3 cellular contexts compared by ENCODE assay signal in the genomic region with DNA sequence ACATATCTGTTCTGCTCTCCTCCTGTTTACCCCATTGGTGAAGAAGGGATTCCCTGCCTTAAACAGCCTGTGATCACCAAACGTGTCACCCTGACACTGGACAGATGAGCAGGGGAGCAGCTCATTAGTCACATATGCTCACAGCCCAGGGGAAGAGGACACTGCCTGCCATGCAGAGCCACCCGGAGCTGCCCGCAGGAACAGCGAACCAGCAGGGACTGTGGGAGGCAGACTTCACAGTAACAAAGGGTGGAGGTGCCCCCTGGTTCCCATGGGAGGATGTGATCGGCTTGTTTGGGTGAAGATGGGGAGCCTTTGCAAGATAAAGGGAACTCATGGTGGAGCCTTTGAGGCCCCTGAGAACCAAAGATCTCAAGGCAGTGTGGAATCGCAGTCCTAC.
TF ChIP-seq lines count a peak whose summit lies in the region.

No MANE protein-coding gene starts in this region.

TF ChIP-seq in SK-N-SH, 30 proteins besides CTCF, POLR2A, EP300 and RAD21:
- TF ChIP-seq RCOR1 (IDR thresholded peaks at IDR 0.05; ENCODE audit: low read length) (no peak), JUND (IDR thresholded peaks at IDR 0.05) (no peak)

TF ChIP-seq in SK-N-SH treated with all-trans-retinoic acid at 6 μM for 48 hours, 23 proteins besides CTCF, POLR2A, EP300 and RAD21:
- TF ChIP-seq TCF4 (CRISPR knock-in tag; IDR thresholded peaks at IDR 0.05; ENCODE audit: borderline replicate concordance) (no peak), ZNF8 (CRISPR knock-in tag; IDR thresholded peaks at IDR 0.05) (no peak), ZNF70 (CRISPR knock-in tag; IDR thresholded peaks at IDR 0.05) (no peak), ZC3H10 (CRISPR knock-in tag; IDR thresholded peaks at IDR 0.05) (no peak), ESRRG (CRISPR knock-in tag; IDR thresholded peaks at IDR 0.05) (no peak), ZFP3 (CRISPR knock-in tag; IDR thresholded peaks at IDR 0.05) (no peak), ISL1 (CRISPR knock-in tag; IDR thresholded peaks at IDR 0.05) (no peak), PPARA (CRISPR knock-in tag; IDR thresholded peaks at IDR 0.05; ENCODE audit: borderline replicate concordance) (no peak), GLIS3 (CRISPR knock-in tag; IDR thresholded peaks at IDR 0.05) (no peak), TOX (CRISPR knock-in tag; IDR thresholded peaks at IDR 0.05; ENCODE audit: borderline replicate concordance) (no peak), ZNF565 (CRISPR knock-in tag; conservative IDR thresholded peaks at IDR 0.05; ENCODE audit: low read depth) (no peak), OSR1 (CRISPR knock-in tag; IDR thresholded peaks at IDR 0.05) (no peak), SNAI2 (CRISPR knock-in tag; IDR thresholded peaks at IDR 0.05) (no peak)
- TF ChIP-seq, protein P1, sequence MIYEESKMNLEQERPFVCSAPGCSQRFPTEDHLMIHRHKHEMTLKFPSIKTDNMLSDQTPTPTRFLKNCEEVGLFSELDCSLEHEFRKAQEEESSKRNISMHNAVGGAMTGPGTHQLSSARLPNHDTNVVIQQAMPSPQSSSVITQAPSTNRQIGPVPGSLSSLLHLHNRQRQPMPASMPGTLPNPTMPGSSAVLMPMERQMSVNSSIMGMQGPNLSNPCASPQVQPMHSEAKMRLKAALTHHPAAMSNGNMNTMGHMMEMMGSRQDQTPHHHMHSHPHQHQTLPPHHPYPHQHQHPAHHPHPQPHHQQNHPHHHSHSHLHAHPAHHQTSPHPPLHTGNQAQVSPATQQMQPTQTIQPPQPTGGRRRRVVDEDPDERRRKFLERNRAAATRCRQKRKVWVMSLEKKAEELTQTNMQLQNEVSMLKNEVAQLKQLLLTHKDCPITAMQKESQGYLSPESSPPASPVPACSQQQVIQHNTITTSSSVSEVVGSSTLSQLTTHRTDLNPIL (CRISPR knock-in tag; IDR thresholded peaks at IDR 0.05; ENCODE audit: low read depth), result no peak
- TF ChIP-seq, protein P2, sequence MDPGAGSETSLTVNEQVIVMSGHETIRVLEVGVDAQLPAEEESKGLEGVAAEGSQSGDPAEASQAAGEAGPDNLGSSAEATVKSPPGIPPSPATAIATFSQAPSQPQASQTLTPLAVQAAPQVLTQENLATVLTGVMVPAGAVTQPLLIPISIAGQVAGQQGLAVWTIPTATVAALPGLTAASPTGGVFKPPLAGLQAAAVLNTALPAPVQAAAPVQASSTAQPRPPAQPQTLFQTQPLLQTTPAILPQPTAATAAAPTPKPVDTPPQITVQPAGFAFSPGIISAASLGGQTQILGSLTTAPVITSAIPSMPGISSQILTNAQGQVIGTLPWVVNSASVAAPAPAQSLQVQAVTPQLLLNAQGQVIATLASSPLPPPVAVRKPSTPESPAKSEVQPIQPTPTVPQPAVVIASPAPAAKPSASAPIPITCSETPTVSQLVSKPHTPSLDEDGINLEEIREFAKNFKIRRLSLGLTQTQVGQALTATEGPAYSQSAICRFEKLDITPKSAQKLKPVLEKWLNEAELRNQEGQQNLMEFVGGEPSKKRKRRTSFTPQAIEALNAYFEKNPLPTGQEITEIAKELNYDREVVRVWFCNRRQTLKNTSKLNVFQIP (CRISPR knock-in tag; IDR thresholded peaks at IDR 0.05; ENCODE audit: borderline replicate concordance, low read depth), result no peak
- TF ChIP-seq, protein P3, sequence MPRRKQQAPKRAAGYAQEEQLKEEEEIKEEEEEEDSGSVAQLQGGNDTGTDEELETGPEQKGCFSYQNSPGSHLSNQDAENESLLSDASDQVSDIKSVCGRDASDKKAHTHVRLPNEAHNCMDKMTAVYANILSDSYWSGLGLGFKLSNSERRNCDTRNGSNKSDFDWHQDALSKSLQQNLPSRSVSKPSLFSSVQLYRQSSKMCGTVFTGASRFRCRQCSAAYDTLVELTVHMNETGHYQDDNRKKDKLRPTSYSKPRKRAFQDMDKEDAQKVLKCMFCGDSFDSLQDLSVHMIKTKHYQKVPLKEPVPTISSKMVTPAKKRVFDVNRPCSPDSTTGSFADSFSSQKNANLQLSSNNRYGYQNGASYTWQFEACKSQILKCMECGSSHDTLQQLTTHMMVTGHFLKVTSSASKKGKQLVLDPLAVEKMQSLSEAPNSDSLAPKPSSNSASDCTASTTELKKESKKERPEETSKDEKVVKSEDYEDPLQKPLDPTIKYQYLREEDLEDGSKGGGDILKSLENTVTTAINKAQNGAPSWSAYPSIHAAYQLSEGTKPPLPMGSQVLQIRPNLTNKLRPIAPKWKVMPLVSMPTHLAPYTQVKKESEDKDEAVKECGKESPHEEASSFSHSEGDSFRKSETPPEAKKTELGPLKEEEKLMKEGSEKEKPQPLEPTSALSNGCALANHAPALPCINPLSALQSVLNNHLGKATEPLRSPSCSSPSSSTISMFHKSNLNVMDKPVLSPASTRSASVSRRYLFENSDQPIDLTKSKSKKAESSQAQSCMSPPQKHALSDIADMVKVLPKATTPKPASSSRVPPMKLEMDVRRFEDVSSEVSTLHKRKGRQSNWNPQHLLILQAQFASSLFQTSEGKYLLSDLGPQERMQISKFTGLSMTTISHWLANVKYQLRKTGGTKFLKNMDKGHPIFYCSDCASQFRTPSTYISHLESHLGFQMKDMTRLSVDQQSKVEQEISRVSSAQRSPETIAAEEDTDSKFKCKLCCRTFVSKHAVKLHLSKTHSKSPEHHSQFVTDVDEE (CRISPR knock-in tag; IDR thresholded peaks at IDR 0.05), result no peak
- TF ChIP-seq, protein P4, sequence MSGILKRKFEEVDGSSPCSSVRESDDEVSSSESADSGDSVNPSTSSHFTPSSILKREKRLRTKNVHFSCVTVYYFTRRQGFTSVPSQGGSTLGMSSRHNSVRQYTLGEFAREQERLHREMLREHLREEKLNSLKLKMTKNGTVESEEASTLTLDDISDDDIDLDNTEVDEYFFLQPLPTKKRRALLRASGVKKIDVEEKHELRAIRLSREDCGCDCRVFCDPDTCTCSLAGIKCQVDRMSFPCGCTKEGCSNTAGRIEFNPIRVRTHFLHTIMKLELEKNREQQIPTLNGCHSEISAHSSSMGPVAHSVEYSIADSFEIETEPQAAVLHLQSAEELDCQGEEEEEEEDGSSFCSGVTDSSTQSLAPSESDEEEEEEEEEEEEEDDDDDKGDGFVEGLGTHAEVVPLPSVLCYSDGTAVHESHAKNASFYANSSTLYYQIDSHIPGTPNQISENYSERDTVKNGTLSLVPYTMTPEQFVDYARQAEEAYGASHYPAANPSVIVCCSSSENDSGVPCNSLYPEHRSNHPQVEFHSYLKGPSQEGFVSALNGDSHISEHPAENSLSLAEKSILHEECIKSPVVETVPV (CRISPR knock-in tag; IDR thresholded peaks at IDR 0.05), result no peak
- TF ChIP-seq, protein P5, sequence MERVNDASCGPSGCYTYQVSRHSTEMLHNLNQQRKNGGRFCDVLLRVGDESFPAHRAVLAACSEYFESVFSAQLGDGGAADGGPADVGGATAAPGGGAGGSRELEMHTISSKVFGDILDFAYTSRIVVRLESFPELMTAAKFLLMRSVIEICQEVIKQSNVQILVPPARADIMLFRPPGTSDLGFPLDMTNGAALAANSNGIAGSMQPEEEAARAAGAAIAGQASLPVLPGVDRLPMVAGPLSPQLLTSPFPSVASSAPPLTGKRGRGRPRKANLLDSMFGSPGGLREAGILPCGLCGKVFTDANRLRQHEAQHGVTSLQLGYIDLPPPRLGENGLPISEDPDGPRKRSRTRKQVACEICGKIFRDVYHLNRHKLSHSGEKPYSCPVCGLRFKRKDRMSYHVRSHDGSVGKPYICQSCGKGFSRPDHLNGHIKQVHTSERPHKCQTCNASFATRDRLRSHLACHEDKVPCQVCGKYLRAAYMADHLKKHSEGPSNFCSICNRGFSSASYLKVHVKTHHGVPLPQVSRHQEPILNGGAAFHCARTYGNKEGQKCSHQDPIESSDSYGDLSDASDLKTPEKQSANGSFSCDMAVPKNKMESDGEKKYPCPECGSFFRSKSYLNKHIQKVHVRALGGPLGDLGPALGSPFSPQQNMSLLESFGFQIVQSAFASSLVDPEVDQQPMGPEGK (CRISPR knock-in tag; IDR thresholded peaks at IDR 0.05; ENCODE audit: borderline replicate concordance), result no peak

TF ChIP-seq in H1, 55 proteins besides CTCF, POLR2A, EP300 and RAD21:
- no peak for TF ChIP-seq CBX8 (IDR thresholded peaks at IDR 0.05; ENCODE audit: borderline replicate concordance, low read depth, low read length)
- TF ChIP-seq ASH2L (IDR thresholded peaks at IDR 0.05; ENCODE audit: low read length), result no peak
- TF ChIP-seq SAP30 (IDR thresholded peaks at IDR 0.05; ENCODE audit: insufficient read depth, insufficient replicate concordance, low read length), result no peak
- no peak for TF ChIP-seq SP1 (IDR thresholded peaks at IDR 0.05; ENCODE audit: low read depth, low read length)
- TF ChIP-seq ZNF274 (IDR thresholded peaks at IDR 0.05; ENCODE audit: borderline replicate concordance, extremely low read depth, low read length), result no peak
- TF ChIP-seq MAFK (IDR thresholded peaks at IDR 0.05; ENCODE audit: low read depth, low read length), result no peak
- no peak for TF ChIP-seq GABPA (IDR thresholded peaks at IDR 0.05; ENCODE audit: borderline replicate concordance, insufficient read depth, low read length)
- TF ChIP-seq, protein P6, sequence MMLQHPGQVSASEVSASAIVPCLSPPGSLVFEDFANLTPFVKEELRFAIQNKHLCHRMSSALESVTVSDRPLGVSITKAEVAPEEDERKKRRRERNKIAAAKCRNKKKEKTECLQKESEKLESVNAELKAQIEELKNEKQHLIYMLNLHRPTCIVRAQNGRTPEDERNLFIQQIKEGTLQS (IDR thresholded peaks at IDR 0.05; ENCODE audit: insufficient read depth, low read depth, low read length), result no peak
- TF ChIP-seq SIRT6 (IDR thresholded peaks at IDR 0.05; ENCODE audit: low read length), result no peak
- no peak for TF ChIP-seq KDM1A (IDR thresholded peaks at IDR 0.05; ENCODE audit: borderline replicate concordance, low read length)
